ENCODE assay signal across 1 cellular context in genomic region chr5:68252678-68253520, GRCh38.
TF ChIP-seq lines count a peak whose summit lies in the region.

No MANE protein-coding gene starts in this region.

TF ChIP-seq in endothelial cell of umbilical vein, 7 proteins besides CTCF, POLR2A, EP300 and RAD21:
- TF ChIP-seq MAX (IDR thresholded peaks at IDR 0.05; ENCODE audit: insufficient read depth, insufficient read length) (no peak), JUN (IDR thresholded peaks at IDR 0.05; ENCODE audit: borderline replicate concordance, insufficient read depth, insufficient read length, low read depth) (no peak), FOS (IDR thresholded peaks at IDR 0.05; ENCODE audit: borderline replicate concordance, insufficient read depth, low read length) (no peak), GATA2 (IDR thresholded peaks at IDR 0.05; ENCODE audit: insufficient read depth, insufficient read length, low read depth, low read length) (no peak), EZH2 (IDR thresholded peaks at IDR 0.05; ENCODE audit: borderline replicate concordance, low read depth, low read length, severe bottlenecking) (no peak), MYC (IDR thresholded peaks at IDR 0.05; ENCODE audit: low read depth, low read length) (no peak), POLR2AphosphoS5 (IDR thresholded peaks at IDR 0.05; ENCODE audit: insufficient read depth, low read depth, low read length) (no peak)
